In genomic region chr2:234453216-234453615, GRCh38 we compare ENCODE assay signal across 1 cellular context.
TF ChIP-seq lines count a peak whose summit lies in the region.

No MANE protein-coding gene starts in this region.

TF ChIP-seq in SK-N-SH treated with all-trans-retinoic acid at 6 μM for 48 hours, 23 proteins besides CTCF, POLR2A, EP300 and RAD21 (continued from another document):
- TF ChIP-seq, protein P1, sequence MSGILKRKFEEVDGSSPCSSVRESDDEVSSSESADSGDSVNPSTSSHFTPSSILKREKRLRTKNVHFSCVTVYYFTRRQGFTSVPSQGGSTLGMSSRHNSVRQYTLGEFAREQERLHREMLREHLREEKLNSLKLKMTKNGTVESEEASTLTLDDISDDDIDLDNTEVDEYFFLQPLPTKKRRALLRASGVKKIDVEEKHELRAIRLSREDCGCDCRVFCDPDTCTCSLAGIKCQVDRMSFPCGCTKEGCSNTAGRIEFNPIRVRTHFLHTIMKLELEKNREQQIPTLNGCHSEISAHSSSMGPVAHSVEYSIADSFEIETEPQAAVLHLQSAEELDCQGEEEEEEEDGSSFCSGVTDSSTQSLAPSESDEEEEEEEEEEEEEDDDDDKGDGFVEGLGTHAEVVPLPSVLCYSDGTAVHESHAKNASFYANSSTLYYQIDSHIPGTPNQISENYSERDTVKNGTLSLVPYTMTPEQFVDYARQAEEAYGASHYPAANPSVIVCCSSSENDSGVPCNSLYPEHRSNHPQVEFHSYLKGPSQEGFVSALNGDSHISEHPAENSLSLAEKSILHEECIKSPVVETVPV (CRISPR knock-in tag; IDR thresholded peaks at IDR 0.05): no peak
